In the genomic region with DNA sequence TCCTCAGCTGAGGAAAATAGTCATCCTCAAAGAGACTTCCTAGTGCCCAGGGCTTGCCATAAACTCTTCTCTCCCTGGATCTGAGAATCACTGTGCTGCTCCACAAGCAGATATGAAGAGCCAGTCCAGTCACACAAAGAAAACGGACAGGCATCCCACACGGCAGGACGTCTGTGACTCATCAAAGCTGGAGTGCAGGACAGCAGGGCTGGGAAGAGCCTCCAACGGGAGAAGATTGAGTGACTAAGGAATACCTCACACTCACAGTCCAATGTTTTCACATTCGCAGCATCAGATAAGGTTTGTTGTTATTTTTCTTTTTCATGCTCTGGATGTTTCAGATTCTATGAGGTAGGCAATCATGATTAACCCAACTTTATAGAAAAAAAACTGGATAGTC, we compare ENCODE assay signal across 11 cellular contexts. TPM values are rescaled to one million over a fixed set of nuclear protein-coding genes. Genes with fewer than 3 reads are reported as not detected.
DNase-seq lines count a peak whose midpoint lies in the region; TF ChIP-seq lines count a peak whose summit lies in the region.
"Had no signal": no experiment of that assay in that cellular context is flagged by ENCODE, and none has a peak within 500 bp of the region (broad histone marks: within the 10 kb centered on the region; RNA-seq: fewer than 3 reads in every experiment).

No MANE protein-coding gene starts in this region.

- H3K9ac ChIP-seq in smooth muscle cell (ENCODE audit: low read depth) = no peak overlapping the region

- TF ChIP-seq CTCF in fibroblast of the aortic adventitia (IDR thresholded peaks at IDR 0.05; ENCODE audit: insufficient read depth, low read length) (no peak), smooth muscle cell (IDR thresholded peaks at IDR 0.05; ENCODE audit: borderline replicate concordance, insufficient read depth, poor library complexity, severe bottlenecking) (no peak), type B pancreatic cell (conservative IDR thresholded peaks at IDR 0.05) (no peak)

- H3K36me3 Mint-ChIP-seq in type B pancreatic cell = no peaks in the 10 kb centered on the region

- no peaks in the 10 kb centered on the region for H3K36me3 ChIP-seq in smooth muscle cell (ENCODE audit: low read depth)

- H3K79me2 ChIP-seq in smooth muscle cell (ENCODE audit: low read depth) = no peaks in the 10 kb centered on the region

- H3F3A ChIP-seq in smooth muscle cell (ENCODE audit: low read depth) = no peaks in the 10 kb centered on the region

- no peaks in the 10 kb centered on the region for H3K9me3 ChIP-seq in smooth muscle cell (replicated peaks; ENCODE audit: low read depth)

- H3K4me3 Mint-ChIP-seq in type B pancreatic cell = no peak overlapping the region

- H3K27ac ChIP-seq in smooth muscle cell (ENCODE audit: low read depth) = peak overlapping the region; percentile 84
- H3K27ac ChIP-seq: 22Rv1, dorsolateral prefrontal cortex had no signal

- no peaks in the 10 kb centered on the region for H4K20me1 ChIP-seq in smooth muscle cell (ENCODE audit: low read depth)

- H3K4me1 ChIP-seq in smooth muscle cell (ENCODE audit: low read depth) = no peaks in the 10 kb centered on the region

- H3K4me2 ChIP-seq in smooth muscle cell = peak overlapping the region; percentile 26

- H2AFZ ChIP-seq in smooth muscle cell (ENCODE audit: low read depth) = peak overlapping the region; percentile 67

- no peak overlapping the region for H3K27ac Mint-ChIP-seq in type B pancreatic cell

- no peaks in the 10 kb centered on the region for H3K9me3 Mint-ChIP-seq in type B pancreatic cell

- H3K4me3 ChIP-seq in fibroblast of the aortic adventitia (ENCODE audit: low read depth, low read length) (no peak overlapping the region), smooth muscle cell (no peak overlapping the region)
- H3K4me3 ChIP-seq: dorsolateral prefrontal cortex had no signal

- no peaks in the 10 kb centered on the region for H3K27me3 ChIP-seq in smooth muscle cell (ENCODE audit: low read depth)
- H3K27me3 ChIP-seq: dorsolateral prefrontal cortex had no signal

- H3K4me1 Mint-ChIP-seq in type B pancreatic cell (ENCODE audit: unreplicated experiment) = peaks cover 9% of the 10 kb centered on the region

- peak; percentile 1 for DNase-seq in DMS 273 (lab: John Stamatoyannopoulos, UW; ENCODE audit: unreplicated experiment)
- DNase-seq in DMS 273 treated with DMSO at 0.1 percent for 48 hours (lab: John Stamatoyannopoulos, UW) = no peak
- peak; percentile 5 for DNase-seq in SK-MEL-5 (ENCODE audit: low read depth, low spot score)
- peak; percentile 73 for DNase-seq in fibroblast of the aortic adventitia (ENCODE audit: low read depth)
- no peak for DNase-seq in smooth muscle cell (lab: John Stamatoyannopoulos, UW; ENCODE audit: unreplicated experiment)
- DNase-seq in type B pancreatic cell (ENCODE audit: extremely low spot score, unreplicated experiment) = no peak
- no peak for DNase-seq in RPMI8226
- no peak for DNase-seq in stimulated activated CD4-positive, alpha-beta T cell treated with anti-CD3 and anti-CD28 coated beads, Interleukin-2, amount 100 ng/mL, for 48 hours
- DNase-seq: activated T-cell treated with anti-CD3 and anti-CD28 coated beads for 4 hours, dorsolateral prefrontal cortex had no signal

- WGBS in smooth muscle cell (ENCODE audit: low lambda C conversion rate) = 2% methylated on average over 5 of the region's 5 CpGs

- in situ Hi-C loops in SK-MEL-5 (cut with HindIII; ENCODE audit: low pct_unique_long_range_greater_than_20kb, low sequenced_read_pairs) = no loop called here

- H3K27me3 Mint-ChIP-seq in type B pancreatic cell = no peaks in the 10 kb centered on the region

RNA-seq across cellular contexts. Expression of gene NEK10, which starts 57.8 kb away (rescaled TPM):
- 0.32 TPM in 2 replicates for total RNA-seq in SK-MEL-5 (2014; rRNA removed; shearing (Covaris generic))
- 0.33 and 0.39 TPM in 2 replicates for polyA plus RNA-seq in SK-MEL-5 (2015; cell fraction: cytosol; rRNA removed)
- 1.7 and 4.2 TPM in 2 replicates for polyA plus RNA-seq in SK-MEL-5 (2015; cell fraction: nucleus; rRNA removed)
- total RNA-seq in fibroblast of the aortic adventitia (ENCODE audit: low replicate concordance) (13.1 and 27.1 TPM in 2 replicates), smooth muscle cell (1.7 and 2.7 TPM in 2 replicates), type B pancreatic cell (ENCODE audit: low replicate concordance) (1.4 and 4.2 TPM in 2 replicates)
- not detected in 2 replicates for polyA plus RNA-seq in smooth muscle cell

Comparison
In these comparisons a context has a peak if more than half of its experiments do, and no peak if none do; other contexts are left out.
1. DNase-seq: peak in DMS 273 (single experiment), SK-MEL-5 (single experiment) and fibroblast of the aortic adventitia (single experiment); none in DMS 273 treated with DMSO at 0.1 percent for 48 hours (single experiment), smooth muscle cell (single experiment), type B pancreatic cell (single experiment), RPMI8226 (single experiment) and stimulated activated CD4-positive, alpha-beta T cell treated with anti-CD3 and anti-CD28 coated beads, Interleukin-2, amount 100 ng/mL, for 48 hours (0 of 2).